In the genomic region with DNA sequence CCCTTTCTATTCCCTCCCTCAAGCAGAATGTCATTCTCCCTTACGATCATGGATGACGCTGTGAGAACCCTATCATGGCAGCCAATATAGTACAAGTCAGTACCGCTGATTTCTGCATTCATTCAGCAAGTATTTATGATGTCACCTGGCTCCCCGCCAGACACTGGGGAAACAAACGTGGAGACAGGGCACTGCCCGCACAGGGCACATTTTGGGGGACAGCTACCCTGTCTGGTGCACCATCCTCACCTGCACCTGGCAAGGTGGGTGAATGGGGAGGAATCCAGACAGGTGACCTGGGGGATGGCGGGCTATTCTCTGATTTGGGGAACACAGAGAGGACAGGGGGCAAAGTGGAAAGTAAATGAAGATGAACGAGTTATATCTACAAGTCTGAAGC, we compare ENCODE assay signal across 21 cellular contexts. TPM values are rescaled to one million over a fixed set of nuclear protein-coding genes. Genes with fewer than 3 reads are reported as not detected.
A peak's percentile ranks its signal among the peaks of the same experiment; 100 is the strongest.
DNase-seq lines count a peak whose midpoint lies in the region; ATAC-seq and TF ChIP-seq lines count a peak whose summit lies in the region.
"Had no signal": no experiment of that assay in that cellular context is flagged by ENCODE, and none has a peak within 500 bp of the region (broad histone marks: within the 10 kb centered on the region; RNA-seq: fewer than 3 reads in every experiment).

No MANE protein-coding gene starts in this region.

- H3K4me1 Mint-ChIP-seq in activated naive CD4-positive, alpha-beta T cell treated with anti-CD3 and anti-CD28 coated beads, Interleukin-2, amount 10 ng/mL, durations not matched to agents 7 days and 5 days: peaks cover 54% of the 10 kb centered on the region
- no peaks in the 10 kb centered on the region for H3K4me1 Mint-ChIP-seq in osteocyte (ENCODE audit: unreplicated experiment)

- H3K9me3 ChIP-seq in PC-3 (ENCODE audit: low read length): no peaks in the 10 kb centered on the region
- H3K9me3 ChIP-seq: sigmoid colon, testis had no signal

- H3K9me3 Mint-ChIP-seq in activated naive CD4-positive, alpha-beta T cell treated with anti-CD3 and anti-CD28 coated beads, Interleukin-2, amount 10 ng/mL, durations not matched to agents 7 days and 5 days: no peaks in the 10 kb centered on the region
- H3K9me3 Mint-ChIP-seq in osteocyte (ENCODE audit: unreplicated experiment): no peaks in the 10 kb centered on the region
- H3K9me3 Mint-ChIP-seq: activated T-helper 1 cell treated with anti-CD3 and anti-CD28 coated beads, Interleukin-12 subunit alpha, Interleukin-12 subunit beta, Interleukin-2, Interleukin-4 antibody, amounts not matched to agents 30 ng/mL and 10 ng/mL and 1 ng/mL, durations not matched to agents 14 hours and 24 hours and 36 hours; CD4-positive, alpha-beta T cell; GM23338; naive thymus-derived CD4-positive, alpha-beta T cell had no signal

- H3K27ac ChIP-seq in PC-3 (ENCODE audit: low read length) (no peak overlapping the region), coronary artery (no peak overlapping the region)
- H3K27ac ChIP-seq: sigmoid colon, testis had no signal

- H3K36me3 Mint-ChIP-seq in activated naive CD4-positive, alpha-beta T cell treated with anti-CD3 and anti-CD28 coated beads, Interleukin-2, amount 10 ng/mL, durations not matched to agents 7 days and 5 days: peaks cover 66% of the 10 kb centered on the region
- no peaks in the 10 kb centered on the region for H3K36me3 Mint-ChIP-seq in osteocyte (ENCODE audit: unreplicated experiment)

- H3K27me3 Mint-ChIP-seq in activated naive CD4-positive, alpha-beta T cell treated with anti-CD3 and anti-CD28 coated beads, Interleukin-2, amount 10 ng/mL, durations not matched to agents 7 days and 5 days: no peaks in the 10 kb centered on the region
- no peaks in the 10 kb centered on the region for H3K27me3 Mint-ChIP-seq in osteocyte (ENCODE audit: unreplicated experiment)
- H3K27me3 Mint-ChIP-seq: CD4-positive, alpha-beta T cell; naive thymus-derived CD4-positive, alpha-beta T cell had no signal

- H3K4me1 ChIP-seq in PC-3 (ENCODE audit: insufficient read depth, low read length): no peaks in the 10 kb centered on the region
- H3K4me1 ChIP-seq: testis had no signal

- no peak overlapping the region for H2AFZ ChIP-seq in PC-3 (ENCODE audit: low read length)
- H2AFZ ChIP-seq: GM23338 had no signal

- CTCF ChIA-PET in activated naive CD4-positive, alpha-beta T cell treated with anti-CD3 and anti-CD28 coated beads, Interleukin-2, amount 10 ng/mL, durations not matched to agents 7 days and 5 days (lab: Charles Lee): interaction anchor here (1.6 kb wide), 1 partner anchor 62 kb away, joined by 4 read pairs; no protein-coding TSS in a partner anchor
- CTCF ChIA-PET in PC-3 (lab: Charles Lee): no interaction called here

- intact Hi-C loops in PC-3 (cut with micrococcal nuclease): no loop called here

- H3F3A ChIP-seq in PC-3 (ENCODE audit: low read length, unreplicated experiment): no peaks in the 10 kb centered on the region

- H3K4me3 ChIP-seq in PC-3 (ENCODE audit: low read length): no peak overlapping the region
- no peak overlapping the region for H3K4me3 ChIP-seq in coronary artery
- H3K4me3 ChIP-seq: GM23338, sigmoid colon, testis had no signal

- ATAC-seq in PC-3: no peak
- ATAC-seq: GM23338; left cardiac atrium; naive thymus-derived CD4-positive, alpha-beta T cell had no signal

- peaks cover 5% of the 10 kb centered on the region; the same call in 1 of the 2 replicates for H4K20me1 ChIP-seq in PC-3 (ENCODE audit: low read length)

- no TSS peak for BruUV-seq in PC-3 (replicated peaks; lab: Mats Ljungman, UMichigan)

- H3K9me2 ChIP-seq in PC-3 (replicated peaks; ENCODE audit: low read length): no peaks in the 10 kb centered on the region

- H3K36me3 ChIP-seq in PC-3 (ENCODE audit: low read depth, low read length): peaks cover 28% of the 10 kb centered on the region; the same call in 1 of the 2 replicates
- H3K36me3 ChIP-seq: sigmoid colon had no signal

- H3K4me3 Mint-ChIP-seq in activated naive CD4-positive, alpha-beta T cell treated with anti-CD3 and anti-CD28 coated beads, Interleukin-2, amount 10 ng/mL, durations not matched to agents 7 days and 5 days: no peak overlapping the region
- no peak overlapping the region for H3K4me3 Mint-ChIP-seq in osteocyte (ENCODE audit: unreplicated experiment)
- H3K4me3 Mint-ChIP-seq: activated T-helper 1 cell treated with anti-CD3 and anti-CD28 coated beads, Interleukin-12 subunit alpha, Interleukin-12 subunit beta, Interleukin-2, Interleukin-4 antibody, amounts not matched to agents 30 ng/mL and 10 ng/mL and 1 ng/mL, durations not matched to agents 14 hours and 24 hours and 36 hours; CD4-positive, alpha-beta T cell; GM23338 had no signal

- TF ChIP-seq CTCF in PC-3 (conservative IDR thresholded peaks at IDR 0.05; ENCODE audit: low read depth, low read length) (no peak), coronary artery (IDR thresholded peaks at IDR 0.05) (no peak), osteocyte (IDR thresholded peaks at IDR 0.05) (no peak)

- peak overlapping the region; percentile 50 for H3K27ac Mint-ChIP-seq in activated naive CD4-positive, alpha-beta T cell treated with anti-CD3 and anti-CD28 coated beads, Interleukin-2, amount 10 ng/mL, durations not matched to agents 7 days and 5 days
- H3K27ac Mint-ChIP-seq in osteocyte (ENCODE audit: unreplicated experiment): no peak overlapping the region
- H3K27ac Mint-ChIP-seq: activated T-helper 1 cell treated with anti-CD3 and anti-CD28 coated beads, Interleukin-12 subunit alpha, Interleukin-12 subunit beta, Interleukin-2, Interleukin-4 antibody, amounts not matched to agents 30 ng/mL and 10 ng/mL and 1 ng/mL, durations not matched to agents 14 hours and 24 hours and 36 hours; CD4-positive, alpha-beta T cell; GM23338 had no signal

- H3K9ac ChIP-seq in PC-3 (ENCODE audit: low read length): no peak overlapping the region

- no peaks in the 10 kb centered on the region for H3K27me3 ChIP-seq in PC-3 (ENCODE audit: low read length)
- H3K27me3 ChIP-seq: sigmoid colon, testis had no signal

- H3K79me2 ChIP-seq in PC-3 (ENCODE audit: low read length): no peaks in the 10 kb centered on the region

- no peak for DNase-seq in activated naive CD4-positive, alpha-beta T cell treated with anti-CD3 and anti-CD28 coated beads, Interleukin-2, amount 10 ng/mL, durations not matched to agents 7 days and 5 days
- DNase-seq in activated naive CD4-positive, alpha-beta T cell (lab: John Stamatoyannopoulos, UW): no peak
- DNase-seq in PC-3 (peak; percentile 10), coronary artery (ENCODE audit: low spot score) (peak; percentile 70), osteocyte (ENCODE audit: extremely low spot score, unreplicated experiment) (peak; percentile 80), activated gamma-delta T cell (lab: John Stamatoyannopoulos, UW) (no peak), NCI-H82 (lab: John Stamatoyannopoulos, UW) (no peak)
- DNase-seq in stimulated activated CD4-positive, alpha-beta T cell treated with anti-CD3 and anti-CD28 coated beads, Interleukin-2, amount 100 ng/mL, for 24 hours: no peak
- DNase-seq: CD4-positive, alpha-beta T cell; DMS79; left cardiac atrium; mesendoderm; naive thymus-derived CD4-positive, alpha-beta T cell; NCI-H187; NCI-H2227 treated with DMSO at 0.1 percent for 48 hours; NCI-H748 treated with DMSO at 0.1 percent for 48 hours; SHP77 treated with DMSO at 0.1 percent for 48 hours; sigmoid colon; testis had no signal

- POLR2A ChIA-PET in PC-3 (lab: Charles Lee; ENCODE audit: unreplicated experiment): no interaction called here

- H3K4me2 ChIP-seq in PC-3 (ENCODE audit: low read length): no peak overlapping the region
- H3K4me2 ChIP-seq: GM23338 had no signal

RNA-seq across cellular contexts. Expression of gene MKI67, which starts 28.4 kb away (rescaled TPM):
- total RNA-seq in PC-3 (2014; rRNA removed): 66.0 and 84.9 TPM in 2 replicates
- 19.3 and 25.1 TPM in 2 replicates for total RNA-seq in osteocyte

Comparison
In these comparisons a context has a peak if more than half of its experiments do, and no peak if none do; other contexts are left out.
1. DNase-seq: peak in PC-3 (single experiment), coronary artery (single experiment) and osteocyte (single experiment); none in activated naive CD4-positive, alpha-beta T cell treated with anti-CD3 and anti-CD28 coated beads, Interleukin-2, amount 10 ng/mL, durations not matched to agents 7 days and 5 days (single experiment), activated naive CD4-positive, alpha-beta T cell (0 of 4), activated gamma-delta T cell (single experiment), stimulated activated CD4-positive, alpha-beta T cell treated with anti-CD3 and anti-CD28 coated beads, Interleukin-2, amount 100 ng/mL, for 24 hours (0 of 2) and NCI-H82 (single experiment).